10 cellular contexts compared by ENCODE assay signal in genomic region chr7:130881799-130882141, GRCh38.
DNase-seq lines count a peak whose midpoint lies in the region; ATAC-seq, FAIRE-seq and TF ChIP-seq lines count a peak whose summit lies in the region.
"Had no signal": no experiment of that assay in that cellular context is flagged by ENCODE, and none has a peak within 500 bp of the region (broad histone marks: within the 10 kb centered on the region; RNA-seq: fewer than 3 reads in every experiment).

No MANE protein-coding gene starts in this region.

- H3K27me3 ChIP-seq in ACC112 (ENCODE audit: insufficient read depth, low read length) (no peaks in the 10 kb centered on the region), mesendoderm (ENCODE audit: insufficient read depth, low read length, poor library complexity) (no peaks in the 10 kb centered on the region)

- H3K56ac ChIP-seq in mesendoderm (ENCODE audit: low read length): no peak overlapping the region

- H3K4me1 ChIP-seq in ACC112 (ENCODE audit: control insufficient read depth, insufficient read depth, low read length, unreplicated experiment) (peaks cover 73% of the 10 kb centered on the region), mesendoderm (ENCODE audit: control insufficient read depth, low read depth, low read length) (no peaks in the 10 kb centered on the region)

- DNase-seq in GM12891 (ENCODE audit: insufficient read length, low spot score): no peak
- DNase-seq in memory B cell (ENCODE audit: low spot score in 2 of 2): no peak
- no peak for DNase-seq in NOMO-1 treated with dmso at 0.1 percent for 144 hours (lab: John Stamatoyannopoulos, UW; ENCODE audit: unreplicated experiment)
- no peak for DNase-seq in pons (ENCODE audit: low spot score)
- DNase-seq in mesendoderm: no peak
- DNase-seq: erythroblast, retina had no signal

- no peak overlapping the region for H2BK5ac ChIP-seq in mesendoderm (ENCODE audit: low read length)

- H3K4me3 ChIP-seq in ACC112 (ENCODE audit: low read depth, low read length) (no peak overlapping the region), mesendoderm (ENCODE audit: low read length) (no peak overlapping the region)

- TF ChIP-seq POLR2A in GM12891 (IDR thresholded peaks at IDR 0.05; ENCODE audit: low read depth, low read length): no peak

- no peak overlapping the region for H3K4me3 Mint-ChIP-seq in memory B cell

- ATAC-seq in memory B cell (ENCODE audit: low read depth) (no peak), GM19467 (IDR thresholded peaks at IDR 0.05; ENCODE audit: unreplicated experiment) (no peak)

- H3K9ac ChIP-seq in mesendoderm (ENCODE audit: low read length): no peak overlapping the region

- H3K27me3 Mint-ChIP-seq in memory B cell: no peaks in the 10 kb centered on the region

- H2AFZ ChIP-seq in ACC112 (ENCODE audit: low read length, unreplicated experiment): no peak overlapping the region

- H3K4me2 ChIP-seq in mesendoderm (ENCODE audit: low read length): no peak overlapping the region

- H3K4ac ChIP-seq in mesendoderm (ENCODE audit: low read depth, low read length): no peak overlapping the region

- H2BK15ac ChIP-seq in mesendoderm (replicated peaks; ENCODE audit: low read depth): no peak overlapping the region

- peaks cover 74% of the 10 kb centered on the region for H3K36me3 ChIP-seq in ACC112 (ENCODE audit: insufficient read depth, low read length)
- H3K36me3 ChIP-seq in mesendoderm (ENCODE audit: control insufficient read depth, insufficient read depth, low read length): no peaks in the 10 kb centered on the region

- H3K9me3 Mint-ChIP-seq in memory B cell: no peaks in the 10 kb centered on the region

- H3K36me3 Mint-ChIP-seq in memory B cell: peaks cover 16% of the 10 kb centered on the region

- H2BK120ac ChIP-seq in mesendoderm (ENCODE audit: low read depth, low read length): no peak overlapping the region

- no peaks in the 10 kb centered on the region for H3K4me1 Mint-ChIP-seq in memory B cell

- no CpG with 5 or more reads among the region's 5 CpGs for WGBS in mesendoderm (ENCODE audit: extremely low coverage, insufficient coverage, low lambda C conversion rate)

- H3K79me2 ChIP-seq in ACC112 (ENCODE audit: control insufficient read depth, insufficient read depth, low read length, unreplicated experiment): peaks cover 83% of the 10 kb centered on the region
- no peaks in the 10 kb centered on the region for H3K79me2 ChIP-seq in mesendoderm (ENCODE audit: control insufficient read depth, insufficient read depth, low read length)

- no peak overlapping the region for H2AK5ac ChIP-seq in mesendoderm (ENCODE audit: low read length)

- no peak overlapping the region for H3K23ac ChIP-seq in mesendoderm (ENCODE audit: low read length)

- no peak overlapping the region for H3K18ac ChIP-seq in mesendoderm (ENCODE audit: low read length)

- peak overlapping the region; percentile 99 for H3K27ac ChIP-seq in ACC112 (ENCODE audit: low read depth, low read length)
- H3K27ac ChIP-seq in angular gyrus (ENCODE audit: low read depth, low read length): peak overlapping the region; percentile 48
- no peak overlapping the region for H3K27ac ChIP-seq in mesendoderm (ENCODE audit: low read depth, low read length)

- no peak for FAIRE-seq in GM12891 (lab: Jason Lieb, UNC)

- H3K27ac Mint-ChIP-seq in memory B cell: peak overlapping the region; percentile 6

- no peaks in the 10 kb centered on the region for H3K79me1 ChIP-seq in mesendoderm (ENCODE audit: low read length)

- no peak overlapping the region for H4K8ac ChIP-seq in mesendoderm (ENCODE audit: low read depth, low read length)

- no peak overlapping the region for H4K5ac ChIP-seq in mesendoderm (ENCODE audit: low read length)

TF ChIP-seq in GM12891, 5 proteins besides CTCF, POLR2A, EP300 and RAD21:
- TF ChIP-seq TAF1 (IDR thresholded peaks at IDR 0.05; ENCODE audit: low read depth, low read length) (no peak), POLR2AphosphoS5 (IDR thresholded peaks at IDR 0.05; ENCODE audit: low read depth, low read length) (0 out of 2 replicates have a peak, but pooled peaks have one; percentile 15)
